ENCODE assay signal across 8 cellular contexts in genomic region chr1:24704411-24705259, GRCh38. TPM values are rescaled to one million over a fixed set of nuclear protein-coding genes. Genes with fewer than 3 reads are reported as not detected.
DNase-seq lines count a peak whose midpoint lies in the region; ATAC-seq and TF ChIP-seq lines count a peak whose summit lies in the region.

No MANE protein-coding gene starts in this region.

- H3K27ac Mint-ChIP-seq in endodermal cell (peak overlapping the region; percentile 68), neural crest cell (ENCODE audit: unreplicated experiment) (peak overlapping the region; percentile 67)

- no peak for ATAC-seq in GM18867 (IDR thresholded peaks at IDR 0.05; ENCODE audit: unreplicated experiment)

- H3K36me3 ChIP-seq in DOHH2 (ENCODE audit: control insufficient read depth, low read length) = no peaks in the 10 kb centered on the region
- no peaks in the 10 kb centered on the region for H3K36me3 ChIP-seq in endodermal cell (ENCODE audit: control insufficient read depth, insufficient read depth, low read length)

- no peaks in the 10 kb centered on the region for H3K9me3 ChIP-seq in DOHH2 (ENCODE audit: control insufficient read depth, insufficient read depth, low read length)
- no peaks in the 10 kb centered on the region for H3K9me3 ChIP-seq in endodermal cell (ENCODE audit: control insufficient read depth, low read length)

- H3K27me3 ChIP-seq in DOHH2 (ENCODE audit: control insufficient read depth, low read length) (no peaks in the 10 kb centered on the region), endodermal cell (ENCODE audit: control insufficient read depth, insufficient read depth, low read length, poor library complexity, severe bottlenecking) (no peaks in the 10 kb centered on the region)

- WGBS in endodermal cell (ENCODE audit: insufficient coverage in 1 of 2, insufficient read length in 1 of 2), 2 experiments = 52 to 73% methylated on average over 7 to 16 of the region's 16 CpGs

- H3K9ac ChIP-seq in endodermal cell (ENCODE audit: extremely low read depth, low read length, poor library complexity, severe bottlenecking) = no peak overlapping the region

- no peaks in the 10 kb centered on the region; the same call in 1 of the 2 replicates for H3F3A ChIP-seq in DOHH2 (ENCODE audit: control insufficient read depth, insufficient read depth)

- no peaks in the 10 kb centered on the region for H3K9me2 ChIP-seq in DOHH2 (replicated peaks; ENCODE audit: control insufficient read depth, low read length)

- H3K27ac ChIP-seq in DOHH2 (ENCODE audit: low read depth, low read length) = no peak overlapping the region
- H3K27ac ChIP-seq in endodermal cell (ENCODE audit: low read depth, low read length) = peak overlapping the region; percentile 85

- peaks cover 18% of the 10 kb centered on the region for H3K4me1 ChIP-seq in DOHH2 (ENCODE audit: control insufficient read depth, low read length)
- no peaks in the 10 kb centered on the region for H3K4me1 ChIP-seq in endodermal cell (ENCODE audit: control insufficient read depth, insufficient read depth, low read length)

- TF ChIP-seq CTCF in DOHH2 (IDR thresholded peaks at IDR 0.05; ENCODE audit: low read depth, low read length, poor library complexity, severe bottlenecking) = no peak
- no peak for TF ChIP-seq CTCF in endodermal cell (conservative IDR thresholded peaks at IDR 0.05)
- TF ChIP-seq CTCF in neural crest cell (conservative IDR thresholded peaks at IDR 0.05) = no peak

- H3K36me3 Mint-ChIP-seq in endodermal cell (ENCODE audit: low read depth) = no peaks in the 10 kb centered on the region
- no peaks in the 10 kb centered on the region for H3K36me3 Mint-ChIP-seq in neural crest cell (ENCODE audit: low read depth)

- no peaks in the 10 kb centered on the region for H4K20me1 ChIP-seq in DOHH2 (ENCODE audit: control insufficient read depth, insufficient read depth, low read depth, low read length)

- H3K27me3 Mint-ChIP-seq in endodermal cell (ENCODE audit: insufficient read depth) (no peaks in the 10 kb centered on the region), neural crest cell (ENCODE audit: low read depth) (no peaks in the 10 kb centered on the region)

- H3K9me3 Mint-ChIP-seq in endodermal cell (peaks cover 2% of the 10 kb centered on the region), neural crest cell (no peaks in the 10 kb centered on the region)

- no peaks in the 10 kb centered on the region for H3K79me2 ChIP-seq in DOHH2 (ENCODE audit: control insufficient read depth, low read length)

- H3K4me1 Mint-ChIP-seq in endodermal cell (peaks cover 10% of the 10 kb centered on the region), neural crest cell (peaks cover 21% of the 10 kb centered on the region)

- DNase-seq in NCI-H2227 (lab: John Stamatoyannopoulos, UW; ENCODE audit: unreplicated experiment) (peak; percentile 67), endodermal cell (peak; percentile 75), neural crest cell (ENCODE audit: low read depth, low spot score) (no peak), cerebellar nuclear complex (lab: John Stamatoyannopoulos, UW) (no peak), NAMALWA (ENCODE audit: low spot score) (no peak)
- DNase-seq in stimulated activated CD4-positive, alpha-beta T cell treated with anti-CD3 and anti-CD28 coated beads, Interleukin-1b, Interleukin-23, amount 100 ng/mL, for 48 hours = no peak

- peak overlapping the region; percentile 34 for H3K4me3 ChIP-seq in DOHH2 (ENCODE audit: low read length)
- H3K4me3 ChIP-seq in endodermal cell (ENCODE audit: low read length) = no peak overlapping the region

- H3K4me3 Mint-ChIP-seq in endodermal cell (peak overlapping the region; percentile 4), neural crest cell (peak overlapping the region; percentile 1)

- H3K4me2 ChIP-seq in DOHH2 (ENCODE audit: low read length) = peak overlapping the region; percentile 49

RNA-seq across cellular contexts. Expression of gene CLIC4, which starts 40.6 kb away (rescaled TPM):
- total RNA-seq in endodermal cell (100 to 1,000 TPM; 119 to 146 TPM), neural crest cell (123 and 126 TPM in 2 replicates)
- polyA plus RNA-seq in endodermal cell (2013, experiment 1 of 2) = 182 TPM
- polyA plus RNA-seq in endodermal cell (2013, experiment 2 of 2) = 170 TPM

Comparison
In these comparisons a context has a peak if more than half of its experiments do, and no peak if none do; other contexts are left out.
1. DNase-seq: peak in NCI-H2227 (single experiment) and endodermal cell (single experiment); none in neural crest cell (single experiment), cerebellar nuclear complex (0 of 2), NAMALWA (single experiment) and stimulated activated CD4-positive, alpha-beta T cell treated with anti-CD3 and anti-CD28 coated beads, Interleukin-1b, Interleukin-23, amount 100 ng/mL, for 48 hours (single experiment).